In genomic region chr3:94472511-94472910, GRCh38 we compare ENCODE assay signal across 38 cellular contexts.
"Had no signal": no experiment of that assay in that cellular context is flagged by ENCODE, and none has a peak within 500 bp of the region (broad histone marks: within the 10 kb centered on the region; RNA-seq: fewer than 3 reads in every experiment).

No MANE protein-coding gene starts in this region.

- H3K27ac Mint-ChIP-seq: activated naive CD4-positive, alpha-beta T cell treated with anti-CD3 and anti-CD28 coated beads for 36 hours; activated naive CD4-positive, alpha-beta T cell treated with anti-CD3 and anti-CD28 coated beads, Interleukin-2, amount 10 ng/mL, durations not matched to agents 7 days and 5 days; activated naive CD4-positive, alpha-beta T cell treated with anti-CD3 and anti-CD28 coated beads, Interleukin-2, amount 50 U/mL, for 24 hours; activated naive CD4-positive, alpha-beta T cell treated with anti-CD3 and anti-CD28 coated beads, Interleukin-2, amount 50 U/mL, for 72 hours; activated naive CD8-positive, alpha-beta T cell; activated naive CD8-positive, alpha-beta T cell treated with anti-CD3 and anti-CD28 coated beads for 36 hours; activated naive CD8-positive, alpha-beta T cell treated with anti-CD3 and anti-CD28 coated beads, Interleukin-2, amount 10 ng/mL, durations not matched to agents 7 days and 5 days; activated naive CD8-positive, alpha-beta T cell treated with anti-CD3 and anti-CD28 coated beads, Interleukin-2, amount 50 U/mL, for 24 hours; activated T-cell treated with anti-CD3 and anti-CD28 coated beads, Interleukin-2, amount 50 U/mL, for 24 hours; activated T-cell treated with anti-CD3 and anti-CD28 coated beads, Interleukin-2, amount 50 U/mL, for 72 hours; activated T-helper 1 cell treated with anti-CD3 and anti-CD28 coated beads, Interleukin-12 subunit alpha, Interleukin-12 subunit beta, Interleukin-2, Interleukin-4 antibody, amounts not matched to agents 30 ng/mL and 10 ng/mL and 1 ng/mL, durations not matched to agents 14 hours and 24 hours and 36 hours; activated T-helper 17 cell treated with anti-CD3 and anti-CD28 coated beads, Interleukin-2, amount 50 U/mL, for 72 hours; activated T-helper 2 cell treated with anti-CD3 and anti-CD28 coated beads, Interferon-gamma antibody, Interleukin-2, Interleukin-4, amounts not matched to agents 10 μg/mL and 5 μg/mL and 100 μg/mL, durations not matched to agents 14 hours and 24 hours and 36 hours; brain had no signal

- DNase-seq: activated effector memory CD4-positive, alpha-beta T cell treated with anti-CD3 and anti-CD28 coated beads, Interleukin-2, amount 50 U/mL, for 16 hours; activated effector memory CD4-positive, alpha-beta T cell treated with Interleukin-2 at 50 U/mL for 16 hours; activated gamma-delta T cell; activated gamma-delta T cell treated with Interleukin-2 at 50 U/mL for 16 hours; activated naive CD4-positive, alpha-beta T cell; activated naive CD4-positive, alpha-beta T cell treated with anti-CD3 and anti-CD28 coated beads for 36 hours; activated naive CD4-positive, alpha-beta T cell treated with anti-CD3 and anti-CD28 coated beads, Interleukin-2, amount 10 ng/mL, durations not matched to agents 7 days and 5 days; activated naive CD4-positive, alpha-beta T cell treated with anti-CD3 and anti-CD28 coated beads, Interleukin-2, amount 50 U/mL, for 16 hours; activated naive CD4-positive, alpha-beta T cell treated with Interleukin-2 at 50 U/mL for 16 hours; activated naive CD8-positive, alpha-beta T cell treated with anti-CD3 and anti-CD28 coated beads for 36 hours; activated naive CD8-positive, alpha-beta T cell treated with anti-CD3 and anti-CD28 coated beads, Interleukin-2, amount 10 ng/mL, durations not matched to agents 7 days and 5 days; activated naive CD8-positive, alpha-beta T cell treated with anti-CD3 and anti-CD28 coated beads, Interleukin-2, amount 50 U/mL, for 24 hours; activated T-cell treated with anti-CD3 and anti-CD28 coated beads, Interleukin-2, amount 50 U/mL, for 1 hour; activated T-cell treated with anti-CD3 and anti-CD28 coated beads, Interleukin-2, amount 50 U/mL, for 24 hours; activated T-cell treated with anti-CD3 and anti-CD28 coated beads, Interleukin-2, amount 50 U/mL, for 4 hours; activated T-cell treated with anti-CD3 and anti-CD28 coated beads, Interleukin-2, amount 50 U/mL, for 48 hours; activated T-cell treated with anti-CD3 and anti-CD28 coated beads, Interleukin-2, amount 50 U/mL, for 72 hours; adrenal gland; amniotic stem cell; amygdala; anterior cingulate cortex; aorta; body of pancreas; brain microvascular endothelial cell; caudate nucleus; central memory CD4-positive, alpha-beta T cell; cerebellar nuclear complex had no signal

- ATAC-seq: activated naive CD4-positive, alpha-beta T cell treated with anti-CD3 and anti-CD28 coated beads, Interleukin-2, amount 50 U/mL, for 72 hours; activated naive CD8-positive, alpha-beta T cell treated with anti-CD3 and anti-CD28 coated beads, Interleukin-2, amount 50 U/mL, for 24 hours; activated T-cell treated with anti-CD3 and anti-CD28 coated beads, Interleukin-2, amount 50 U/mL, for 4 hours; activated T-cell treated with anti-CD3 and anti-CD28 coated beads, Interleukin-2, amount 50 U/mL, for 72 hours; activated T-helper 17 cell treated with anti-CD3 and anti-CD28 coated beads, Interleukin-2, amount 50 U/mL, for 72 hours; body of pancreas had no signal

- H3K9me3 ChIP-seq: adrenal gland, body of pancreas had no signal

- H3K27me3 ChIP-seq: adrenal gland, ascending aorta, body of pancreas, brain microvascular endothelial cell, breast epithelium, cardiac muscle cell had no signal

- H3K36me3 ChIP-seq: adrenal gland, ascending aorta, brain microvascular endothelial cell, breast epithelium, cardiac muscle cell had no signal

- H3K4me3 ChIP-seq: adrenal gland, ascending aorta, body of pancreas, breast epithelium, cardiac muscle cell had no signal

- H3K4me3 Mint-ChIP-seq: activated naive CD4-positive, alpha-beta T cell treated with anti-CD3 and anti-CD28 coated beads for 36 hours; activated naive CD4-positive, alpha-beta T cell treated with anti-CD3 and anti-CD28 coated beads, Interleukin-2, amount 10 ng/mL, durations not matched to agents 7 days and 5 days; activated naive CD4-positive, alpha-beta T cell treated with anti-CD3 and anti-CD28 coated beads, Interleukin-2, amount 50 U/mL, for 24 hours; activated naive CD8-positive, alpha-beta T cell; activated naive CD8-positive, alpha-beta T cell treated with anti-CD3 and anti-CD28 coated beads for 36 hours; activated naive CD8-positive, alpha-beta T cell treated with anti-CD3 and anti-CD28 coated beads, Interleukin-2, amount 10 ng/mL, durations not matched to agents 7 days and 5 days; activated naive CD8-positive, alpha-beta T cell treated with anti-CD3 and anti-CD28 coated beads, Interleukin-2, amount 50 U/mL, for 24 hours; activated T-cell treated with anti-CD3 and anti-CD28 coated beads, Interleukin-2, amount 50 U/mL, for 24 hours; activated T-cell treated with anti-CD3 and anti-CD28 coated beads, Interleukin-2, amount 50 U/mL, for 4 hours; activated T-cell treated with anti-CD3 and anti-CD28 coated beads, Interleukin-2, amount 50 U/mL, for 72 hours; activated T-helper 1 cell treated with anti-CD3 and anti-CD28 coated beads, Interleukin-12 subunit alpha, Interleukin-12 subunit beta, Interleukin-2, Interleukin-4 antibody, amounts not matched to agents 30 ng/mL and 10 ng/mL and 1 ng/mL, durations not matched to agents 14 hours and 24 hours and 36 hours; activated T-helper 17 cell treated with anti-CD3 and anti-CD28 coated beads, Interleukin-2, amount 50 U/mL, for 72 hours; brain; central memory CD8-positive, alpha-beta T cell had no signal

- H3K36me3 Mint-ChIP-seq: activated naive CD4-positive, alpha-beta T cell treated with anti-CD3 and anti-CD28 coated beads, Interleukin-2, amount 10 ng/mL, durations not matched to agents 7 days and 5 days; activated naive CD4-positive, alpha-beta T cell treated with anti-CD3 and anti-CD28 coated beads, Interleukin-2, amount 50 U/mL, for 24 hours; activated naive CD8-positive, alpha-beta T cell; activated naive CD8-positive, alpha-beta T cell treated with anti-CD3 and anti-CD28 coated beads for 36 hours; activated naive CD8-positive, alpha-beta T cell treated with anti-CD3 and anti-CD28 coated beads, Interleukin-2, amount 10 ng/mL, durations not matched to agents 7 days and 5 days; brain had no signal

- H3K27ac ChIP-seq: adrenal gland, ascending aorta, body of pancreas, brain microvascular endothelial cell, breast epithelium, cardiac muscle cell had no signal

- H3K4me1 ChIP-seq: adrenal gland, ascending aorta, body of pancreas, breast epithelium had no signal

- H3K27me3 Mint-ChIP-seq: activated naive CD4-positive, alpha-beta T cell treated with anti-CD3 and anti-CD28 coated beads, Interleukin-2, amount 10 ng/mL, durations not matched to agents 7 days and 5 days; activated naive CD4-positive, alpha-beta T cell treated with anti-CD3 and anti-CD28 coated beads, Interleukin-2, amount 50 U/mL, for 24 hours; activated naive CD8-positive, alpha-beta T cell; activated naive CD8-positive, alpha-beta T cell treated with anti-CD3 and anti-CD28 coated beads for 36 hours; activated naive CD8-positive, alpha-beta T cell treated with anti-CD3 and anti-CD28 coated beads, Interleukin-2, amount 10 ng/mL, durations not matched to agents 7 days and 5 days; activated naive CD8-positive, alpha-beta T cell treated with anti-CD3 and anti-CD28 coated beads, Interleukin-2, amount 50 U/mL, for 24 hours; activated T-cell treated with anti-CD3 and anti-CD28 coated beads, Interleukin-2, amount 50 U/mL, for 24 hours; activated T-helper 17 cell treated with anti-CD3 and anti-CD28 coated beads, Interleukin-2, amount 50 U/mL, for 72 hours; brain; central memory CD8-positive, alpha-beta T cell had no signal

- H3K4me1 Mint-ChIP-seq: activated naive CD4-positive, alpha-beta T cell treated with anti-CD3 and anti-CD28 coated beads, Interleukin-2, amount 10 ng/mL, durations not matched to agents 7 days and 5 days; activated naive CD4-positive, alpha-beta T cell treated with anti-CD3 and anti-CD28 coated beads, Interleukin-2, amount 50 U/mL, for 24 hours; activated naive CD8-positive, alpha-beta T cell treated with anti-CD3 and anti-CD28 coated beads for 36 hours; activated naive CD8-positive, alpha-beta T cell treated with anti-CD3 and anti-CD28 coated beads, Interleukin-2, amount 10 ng/mL, durations not matched to agents 7 days and 5 days; activated naive CD8-positive, alpha-beta T cell treated with anti-CD3 and anti-CD28 coated beads, Interleukin-2, amount 50 U/mL, for 24 hours; activated T-helper 17 cell treated with anti-CD3 and anti-CD28 coated beads, Interleukin-2, amount 50 U/mL, for 72 hours; brain; central memory CD8-positive, alpha-beta T cell had no signal
